Comparison of ENCODE assay signal across 17 cellular contexts in genomic region chr3:65182085-65182484, GRCh38.
DNase-seq lines count a peak whose midpoint lies in the region; ATAC-seq, FAIRE-seq and TF ChIP-seq lines count a peak whose summit lies in the region.
"Had no signal": no experiment of that assay in that cellular context is flagged by ENCODE, and none has a peak within 500 bp of the region (broad histone marks: within the 10 kb centered on the region; RNA-seq: fewer than 3 reads in every experiment).

No MANE protein-coding gene starts in this region.

- in situ Hi-C loops in K562 (cut with MboI) (no loop called here), gastrocnemius medialis (cut with MboI; ENCODE audit: low sequenced_read_pairs in 4 of 4) (no loop called here)

- H3K27ac ChIP-seq in left ventricle myocardium inferior (replicated peaks), result peak overlapping the region; percentile 78
- H3K27ac ChIP-seq in K562 (ENCODE audit: extremely low read depth, low read depth, low read length), result no peak overlapping the region
- H3K27ac ChIP-seq in gastrocnemius medialis, result peak overlapping the region in 3 of 4 donors; percentile 40 to 66 (median 54)
- H3K27ac ChIP-seq in endodermal cell (ENCODE audit: low read depth, low read length), result no peak overlapping the region
- H3K27ac ChIP-seq: BLaER1, HL-60 had no signal

- no peak for TF ChIP-seq POLR2A in K562 (conservative IDR thresholded peaks at IDR 0.05)
- TF ChIP-seq POLR2A in gastrocnemius medialis (IDR thresholded peaks at IDR 0.05), result no peak

- H3K4me3 Mint-ChIP-seq in endodermal cell, result no peak overlapping the region
- H3K4me3 Mint-ChIP-seq: CD8-positive, alpha-beta memory T cell had no signal

- no peak overlapping the region for H3K4me2 ChIP-seq in K562 (ENCODE audit: insufficient read depth, low read length)
- H3K4me2 ChIP-seq: BLaER1 had no signal

- H3K27ac Mint-ChIP-seq in endodermal cell, result no peak overlapping the region
- H3K27ac Mint-ChIP-seq: CD8-positive, alpha-beta memory T cell had no signal

- H3K4me3 ChIP-seq in left ventricle myocardium inferior (peak overlapping the region; percentile 18), K562 (no peak overlapping the region), gastrocnemius medialis (no peak overlapping the region), endodermal cell (ENCODE audit: low read length) (no peak overlapping the region)
- H3K4me3 ChIP-seq: BLaER1 had no signal

- CTCF ChIA-PET in K562 (lab: Yijun Ruan, JAX; ENCODE audit: low intra/inter-chr PET ratio), result no interaction called here

- WGBS in K562 (ENCODE audit: insufficient coverage, low coverage, missing lambda C conversion rate), result 5% methylated on average over 4 of the region's 4 CpGs
- 96 to 100% methylated on average over 2 to 4 of the region's 4 CpGs for WGBS in endodermal cell (ENCODE audit: insufficient coverage in 1 of 2, insufficient read length in 1 of 2), 2 experiments

- H3K9ac ChIP-seq in K562 (ENCODE audit: insufficient read depth in 1 of 2, low read depth in 2 of 2, low read length in 2 of 2), result no peak overlapping the region
- no peak overlapping the region for H3K9ac ChIP-seq in endodermal cell (ENCODE audit: extremely low read depth, low read length, poor library complexity, severe bottlenecking)
- H3K9ac ChIP-seq: BLaER1 had no signal

- peaks cover 6% of the 10 kb centered on the region for H3K9me3 ChIP-seq in left ventricle myocardium inferior (replicated peaks)
- no peaks in the 10 kb centered on the region for H3K9me3 ChIP-seq in K562 (replicated peaks; ENCODE audit: control insufficient read depth, insufficient read depth, low read depth, low read length)
- no peaks in the 10 kb centered on the region for H3K9me3 ChIP-seq in gastrocnemius medialis
- no peaks in the 10 kb centered on the region for H3K9me3 ChIP-seq in endodermal cell (ENCODE audit: control insufficient read depth, low read length)
- H3K9me3 ChIP-seq: BLaER1, Caco-2 had no signal

- BruUV-seq in K562 (replicated peaks; lab: Mats Ljungman, UMichigan), result no TSS peak

- peaks cover 2% of the 10 kb centered on the region for H3K27me3 Mint-ChIP-seq in endodermal cell (ENCODE audit: insufficient read depth)
- H3K27me3 Mint-ChIP-seq: CD8-positive, alpha-beta memory T cell had no signal

- H4K20me1 ChIP-seq in K562 (replicated peaks; ENCODE audit: control insufficient read depth, insufficient read depth, low read length), result no peaks in the 10 kb centered on the region
- H4K20me1 ChIP-seq: BLaER1 had no signal

- H3K36me3 ChIP-seq in left ventricle myocardium inferior (no peaks in the 10 kb centered on the region), K562 (ENCODE audit: control insufficient read depth, insufficient read depth, low read length) (no peaks in the 10 kb centered on the region), gastrocnemius medialis (no peaks in the 10 kb centered on the region), endodermal cell (ENCODE audit: control insufficient read depth, insufficient read depth, low read length) (no peaks in the 10 kb centered on the region)
- H3K36me3 ChIP-seq: BLaER1 had no signal

- no peaks in the 10 kb centered on the region for H3K9me3 Mint-ChIP-seq in endodermal cell

- TF ChIP-seq CTCF in left ventricle myocardium inferior (IDR thresholded peaks at IDR 0.05; ENCODE audit: borderline replicate concordance) (no peak), K562 (IDR thresholded peaks at IDR 0.05 in 2 of 3, conservative IDR thresholded peaks at IDR 0.05 in 1 of 3; ENCODE audit: insufficient read depth in 2 of 3, low read depth in 1 of 3, low read length in 3 of 3) (no peak), gastrocnemius medialis (IDR thresholded peaks at IDR 0.05 in 4 of 5, conservative IDR thresholded peaks at IDR 0.05 in 1 of 5) (no peak), endodermal cell (conservative IDR thresholded peaks at IDR 0.05) (no peak)

- peaks cover 18% of the 10 kb centered on the region for H3K4me1 Mint-ChIP-seq in endodermal cell
- H3K4me1 Mint-ChIP-seq: CD8-positive, alpha-beta memory T cell had no signal

- TF ChIP-seq RAD21 in K562 (CRISPR knock-in tag; conservative IDR thresholded peaks at IDR 0.05 in 1 of 2, IDR thresholded peaks at IDR 0.05 in 1 of 2), result no peak

- no peaks in the 10 kb centered on the region for H3K79me2 ChIP-seq in K562 (ENCODE audit: control insufficient read depth, insufficient read depth, low read length)

- H3K4me1 ChIP-seq in left ventricle myocardium inferior (peaks cover 38% of the 10 kb centered on the region), K562 (replicated peaks in 1 of 2; ENCODE audit: control insufficient read depth in 2 of 2, insufficient read depth in 2 of 2, low read length in 2 of 2) (no peaks in the 10 kb centered on the region), gastrocnemius medialis (no peaks in the 10 kb centered on the region), endodermal cell (ENCODE audit: control insufficient read depth, insufficient read depth, low read length) (peaks cover 6% of the 10 kb centered on the region)
- H3K4me1 ChIP-seq: BLaER1, Caco-2 had no signal

- ATAC-seq in left cardiac atrium (no peak), K562 (no peak), gastrocnemius medialis (no peak), HG02759 (IDR thresholded peaks at IDR 0.05; ENCODE audit: unreplicated experiment) (no peak)
- ATAC-seq: HCT116 had no signal

- intact Hi-C loops in left ventricle myocardium inferior (cut with micrococcal nuclease) (no loop called here), left cardiac atrium (cut with DNase I) (no loop called here), K562 (cut with micrococcal nuclease) (no loop called here), gastrocnemius medialis (cut with DNase I; ENCODE audit: low total_unique reads) (no loop called here)

- H3K9me1 ChIP-seq in K562 (ENCODE audit: control insufficient read depth, insufficient read depth, low read length), result no peaks in the 10 kb centered on the region

- TF ChIP-seq EP300 in K562 (IDR thresholded peaks at IDR 0.05; ENCODE audit: low read length), result no peak

- FAIRE-seq in K562 (lab: Jason Lieb, UNC), result no peak
- FAIRE-seq in frontal cortex (lab: Jason Lieb, UNC), result no peak
- FAIRE-seq: H54 had no signal

- DNase-seq in left ventricle myocardium inferior, result no peak
- DNase-seq in left cardiac atrium, result no peak
- DNase-seq in K562 (ENCODE audit: extremely low read depth in 1 of 4, low spot score in 3 of 4), result no peak
- no peak for DNase-seq in gastrocnemius medialis
- no peak for DNase-seq in endodermal cell
- DNase-seq in frontal cortex (ENCODE audit: low spot score in 2 of 2), result no peak
- DNase-seq: 8988T; AML-193; Caco-2; CD8-positive, alpha-beta memory T cell; DMS53; GF-D8 had no signal

- POLR2A ChIA-PET in K562 (lab: Yijun Ruan, JAX), result no interaction called here

- no peak overlapping the region for H2AFZ ChIP-seq in K562 (ENCODE audit: low read depth, low read length)

- H3K27me3 ChIP-seq in left ventricle myocardium inferior (ENCODE audit: low read depth), result no peaks in the 10 kb centered on the region
- no peaks in the 10 kb centered on the region for H3K27me3 ChIP-seq in K562 (ENCODE audit: control insufficient read depth in 2 of 2, insufficient read depth in 2 of 2, low read length in 2 of 2)
- no peaks in the 10 kb centered on the region for H3K27me3 ChIP-seq in gastrocnemius medialis
- no peaks in the 10 kb centered on the region for H3K27me3 ChIP-seq in endodermal cell (ENCODE audit: control insufficient read depth, insufficient read depth, low read length, poor library complexity, severe bottlenecking)
- H3K27me3 ChIP-seq: BLaER1 had no signal

- H3K36me3 Mint-ChIP-seq in endodermal cell (ENCODE audit: low read depth), result no peaks in the 10 kb centered on the region
- H3K36me3 Mint-ChIP-seq: CD8-positive, alpha-beta memory T cell had no signal

TF ChIP-seq in K562, 482 proteins besides CTCF, POLR2A, EP300 and RAD21:
- TF ChIP-seq CBX1 (IDR thresholded peaks at IDR 0.05; ENCODE audit: low read depth) (no peak), BACH1 (tag; IDR thresholded peaks at IDR 0.05) (no peak), TFE3 (CRISPR knock-in tag; IDR thresholded peaks at IDR 0.05) (peak; percentile 79)

Comparison
In these comparisons a context has a peak if more than half of its experiments do, and no peak if none do; other contexts are left out.
1. H3K27ac ChIP-seq: peak in left ventricle myocardium inferior (single experiment) and gastrocnemius medialis (3 of 4); none in K562 (single experiment) and endodermal cell (single experiment).